1 cellular context compared by ENCODE assay signal in the genomic region with DNA sequence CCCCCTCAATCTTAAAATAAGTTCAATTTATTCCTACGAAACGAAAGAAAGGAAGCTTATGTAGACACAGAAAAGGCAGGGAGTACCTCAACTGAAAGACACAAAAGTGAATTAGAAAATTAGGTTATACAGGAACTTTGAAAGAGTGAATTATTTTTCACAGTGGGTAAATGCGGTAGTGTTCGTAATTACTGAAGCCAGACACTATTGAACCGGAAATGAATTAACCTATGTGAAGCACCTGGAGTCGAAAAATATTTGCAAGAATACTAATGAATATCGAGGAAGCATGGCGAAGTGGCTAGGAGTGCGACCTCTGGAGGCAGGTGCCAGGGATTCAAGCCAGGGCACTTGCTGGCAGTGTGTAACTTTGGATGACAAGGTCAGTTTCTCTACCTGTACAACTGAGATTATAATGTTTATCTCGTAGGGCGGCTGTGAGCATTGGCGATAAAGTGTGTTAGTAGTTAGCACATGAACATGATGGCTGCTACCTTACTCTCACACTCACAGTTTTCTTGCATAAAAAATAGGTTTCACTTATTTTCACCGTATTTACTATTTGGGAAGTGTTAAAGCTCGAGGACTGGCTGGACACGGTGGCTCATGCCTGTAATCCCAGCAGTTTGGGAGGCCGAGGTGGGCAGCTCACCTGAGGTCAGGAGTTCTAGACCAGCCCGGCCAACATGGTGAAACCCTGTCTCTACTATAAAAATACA.
TF ChIP-seq lines count a peak whose summit lies in the region.

No MANE protein-coding gene starts in this region.

TF ChIP-seq in HepG2, 621 proteins besides CTCF, POLR2A, EP300 and RAD21 (continued from another document and continues in another):
- TF ChIP-seq MBNL3 (CRISPR knock-in tag; conservative IDR thresholded peaks at IDR 0.05): no peak
- TF ChIP-seq IRF1 (CRISPR knock-in tag; IDR thresholded peaks at IDR 0.05; ENCODE audit: low read depth): no peak
- TF ChIP-seq ZNF775 (CRISPR knock-in tag; IDR thresholded peaks at IDR 0.05; ENCODE audit: borderline replicate concordance): no peak
- no peak for TF ChIP-seq PAWR (CRISPR knock-in tag; IDR thresholded peaks at IDR 0.05; ENCODE audit: borderline replicate concordance)
- TF ChIP-seq CHD2 (IDR thresholded peaks at IDR 0.05; ENCODE audit: low read depth, low read length): no peak
- no peak for TF ChIP-seq ZC3H13 (CRISPR knock-in tag; IDR thresholded peaks at IDR 0.05)
- TF ChIP-seq, protein P1, sequence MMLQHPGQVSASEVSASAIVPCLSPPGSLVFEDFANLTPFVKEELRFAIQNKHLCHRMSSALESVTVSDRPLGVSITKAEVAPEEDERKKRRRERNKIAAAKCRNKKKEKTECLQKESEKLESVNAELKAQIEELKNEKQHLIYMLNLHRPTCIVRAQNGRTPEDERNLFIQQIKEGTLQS (CRISPR knock-in tag; IDR thresholded peaks at IDR 0.05): no peak
- no peak for TF ChIP-seq NCOR1 (IDR thresholded peaks at IDR 0.05; ENCODE audit: borderline replicate concordance, low read length)
- TF ChIP-seq KMT2A (CRISPR knock-in tag; IDR thresholded peaks at IDR 0.05): 0 out of 2 replicates have a peak, but pooled peaks have one; percentile 8
- TF ChIP-seq, protein P2, sequence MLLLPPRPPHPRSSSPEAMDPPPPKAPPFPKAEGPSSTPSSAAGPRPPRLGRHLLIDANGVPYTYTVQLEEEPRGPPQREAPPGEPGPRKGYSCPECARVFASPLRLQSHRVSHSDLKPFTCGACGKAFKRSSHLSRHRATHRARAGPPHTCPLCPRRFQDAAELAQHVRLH (CRISPR knock-in tag; IDR thresholded peaks at IDR 0.05; ENCODE audit: borderline replicate concordance, low read depth): no peak
- no peak for TF ChIP-seq ZNF337 (CRISPR knock-in tag; IDR thresholded peaks at IDR 0.05; ENCODE audit: borderline replicate concordance, low read depth)
- TF ChIP-seq ZNF792 (CRISPR knock-in tag; IDR thresholded peaks at IDR 0.05): 0 out of 2 replicates have a peak, but pooled peaks have one; percentile 7
- TF ChIP-seq CREB1 (IDR thresholded peaks at IDR 0.05): no peak
- TF ChIP-seq CREB1 (CRISPR knock-in tag; IDR thresholded peaks at IDR 0.05): 0 out of 2 replicates have a peak, but pooled peaks have one; percentile 40
- TF ChIP-seq NR2F6 (IDR thresholded peaks at IDR 0.05): no peak
- peak; percentile 23; the same call in 1 of the 2 replicates for TF ChIP-seq NR2F6 (CRISPR knock-in tag; IDR thresholded peaks at IDR 0.05)
- TF ChIP-seq HDAC2 (CRISPR knock-in tag; IDR thresholded peaks at IDR 0.05): peak; percentile 52; the same call in 1 of the 2 replicates
- TF ChIP-seq ZNF335 (CRISPR knock-in tag; IDR thresholded peaks at IDR 0.05): peak; percentile 73; the same call in 1 of the 2 replicates
- no peak for TF ChIP-seq PRPF4 (IDR thresholded peaks at IDR 0.05; ENCODE audit: low read depth, low read length, poor library complexity, severe bottlenecking)
- peak; percentile 74; the same call in 1 of the 2 replicates for TF ChIP-seq HBP1 (CRISPR knock-in tag; IDR thresholded peaks at IDR 0.05; ENCODE audit: low read depth)
- no peak for TF ChIP-seq FLYWCH1 (CRISPR knock-in tag; IDR thresholded peaks at IDR 0.05)
- TF ChIP-seq ZNF552 (CRISPR knock-in tag; IDR thresholded peaks at IDR 0.05; ENCODE audit: borderline replicate concordance): no peak
- TF ChIP-seq ZNF333 (CRISPR knock-in tag; IDR thresholded peaks at IDR 0.05; ENCODE audit: borderline replicate concordance): no peak
- no peak for TF ChIP-seq ZNF441 (CRISPR knock-in tag; IDR thresholded peaks at IDR 0.05; ENCODE audit: borderline replicate concordance)
- TF ChIP-seq, protein P3, sequence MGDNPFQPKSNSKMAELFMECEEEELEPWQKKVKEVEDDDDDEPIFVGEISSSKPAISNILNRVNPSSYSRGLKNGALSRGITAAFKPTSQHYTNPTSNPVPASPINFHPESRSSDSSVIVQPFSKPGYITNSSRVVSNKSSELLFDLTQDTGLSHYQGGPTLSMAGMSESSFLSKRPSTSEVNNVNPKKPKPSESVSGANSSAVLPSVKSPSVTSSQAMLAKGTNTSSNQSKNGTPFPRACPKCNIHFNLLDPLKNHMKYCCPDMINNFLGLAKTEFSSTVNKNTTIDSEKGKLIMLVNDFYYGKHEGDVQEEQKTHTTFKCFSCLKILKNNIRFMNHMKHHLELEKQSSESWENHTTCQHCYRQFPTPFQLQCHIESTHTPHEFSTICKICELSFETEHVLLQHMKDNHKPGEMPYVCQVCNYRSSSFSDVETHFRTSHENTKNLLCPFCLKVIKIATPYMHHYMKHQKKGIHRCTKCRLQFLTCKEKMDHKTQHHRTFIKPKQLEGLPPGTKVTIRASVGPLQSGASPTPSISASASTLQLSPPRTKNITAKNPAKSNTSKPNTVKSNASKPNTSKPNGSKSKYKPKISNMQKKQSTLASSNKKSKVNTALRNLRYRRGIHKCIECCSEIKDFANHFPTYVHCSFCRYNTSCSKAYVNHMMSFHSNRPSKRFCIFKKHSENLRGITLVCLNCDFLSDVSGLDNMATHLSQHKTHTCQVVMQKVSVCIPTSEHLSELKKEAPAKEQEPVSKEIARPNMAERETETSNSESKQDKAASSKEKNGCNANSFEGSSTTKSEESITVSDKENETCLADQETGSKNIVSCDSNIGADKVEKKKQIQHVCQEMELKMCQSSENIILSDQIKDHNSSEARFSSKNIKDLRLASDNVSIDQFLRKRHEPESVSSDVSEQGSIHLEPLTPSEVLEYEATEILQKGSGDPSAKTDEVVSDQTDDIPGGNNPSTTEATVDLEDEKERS (CRISPR knock-in tag; IDR thresholded peaks at IDR 0.05): no peak
- no peak for TF ChIP-seq SP4 (CRISPR knock-in tag; IDR thresholded peaks at IDR 0.05)
- TF ChIP-seq ETV5 (CRISPR knock-in tag; IDR thresholded peaks at IDR 0.05; ENCODE audit: borderline replicate concordance): peak; percentile 48; the same call in 1 of the 2 replicates
- TF ChIP-seq GATAD2A (CRISPR knock-in tag; IDR thresholded peaks at IDR 0.05): peak; percentile 79
- TF ChIP-seq TGIF2 (CRISPR knock-in tag; IDR thresholded peaks at IDR 0.05): peak; percentile 55; the same call in 1 of the 2 replicates
- TF ChIP-seq, protein P4, sequence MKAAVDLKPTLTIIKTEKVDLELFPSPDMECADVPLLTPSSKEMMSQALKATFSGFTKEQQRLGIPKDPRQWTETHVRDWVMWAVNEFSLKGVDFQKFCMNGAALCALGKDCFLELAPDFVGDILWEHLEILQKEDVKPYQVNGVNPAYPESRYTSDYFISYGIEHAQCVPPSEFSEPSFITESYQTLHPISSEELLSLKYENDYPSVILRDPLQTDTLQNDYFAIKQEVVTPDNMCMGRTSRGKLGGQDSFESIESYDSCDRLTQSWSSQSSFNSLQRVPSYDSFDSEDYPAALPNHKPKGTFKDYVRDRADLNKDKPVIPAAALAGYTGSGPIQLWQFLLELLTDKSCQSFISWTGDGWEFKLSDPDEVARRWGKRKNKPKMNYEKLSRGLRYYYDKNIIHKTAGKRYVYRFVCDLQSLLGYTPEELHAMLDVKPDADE (CRISPR knock-in tag; IDR thresholded peaks at IDR 0.05): no peak
- no peak for TF ChIP-seq IKZF1 (IDR thresholded peaks at IDR 0.05)
- TF ChIP-seq AGO2 (optimal IDR thresholded peaks at IDR 0.05; ENCODE audit: low read depth, low read length): no peak
- TF ChIP-seq, protein P5, sequence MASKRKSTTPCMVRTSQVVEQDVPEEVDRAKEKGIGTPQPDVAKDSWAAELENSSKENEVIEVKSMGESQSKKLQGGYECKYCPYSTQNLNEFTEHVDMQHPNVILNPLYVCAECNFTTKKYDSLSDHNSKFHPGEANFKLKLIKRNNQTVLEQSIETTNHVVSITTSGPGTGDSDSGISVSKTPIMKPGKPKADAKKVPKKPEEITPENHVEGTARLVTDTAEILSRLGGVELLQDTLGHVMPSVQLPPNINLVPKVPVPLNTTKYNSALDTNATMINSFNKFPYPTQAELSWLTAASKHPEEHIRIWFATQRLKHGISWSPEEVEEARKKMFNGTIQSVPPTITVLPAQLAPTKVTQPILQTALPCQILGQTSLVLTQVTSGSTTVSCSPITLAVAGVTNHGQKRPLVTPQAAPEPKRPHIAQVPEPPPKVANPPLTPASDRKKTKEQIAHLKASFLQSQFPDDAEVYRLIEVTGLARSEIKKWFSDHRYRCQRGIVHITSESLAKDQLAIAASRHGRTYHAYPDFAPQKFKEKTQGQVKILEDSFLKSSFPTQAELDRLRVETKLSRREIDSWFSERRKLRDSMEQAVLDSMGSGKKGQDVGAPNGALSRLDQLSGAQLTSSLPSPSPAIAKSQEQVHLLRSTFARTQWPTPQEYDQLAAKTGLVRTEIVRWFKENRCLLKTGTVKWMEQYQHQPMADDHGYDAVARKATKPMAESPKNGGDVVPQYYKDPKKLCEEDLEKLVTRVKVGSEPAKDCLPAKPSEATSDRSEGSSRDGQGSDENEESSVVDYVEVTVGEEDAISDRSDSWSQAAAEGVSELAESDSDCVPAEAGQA (IDR thresholded peaks at IDR 0.05; ENCODE audit: low read depth): no peak
- TF ChIP-seq, protein P5 (CRISPR knock-in tag; IDR thresholded peaks at IDR 0.05; ENCODE audit: borderline replicate concordance): no peak; the same call in 1 of the 2 replicates
- TF ChIP-seq ZSCAN29 (CRISPR knock-in tag; conservative IDR thresholded peaks at IDR 0.05): peak; percentile 37; the same call in 1 of the 2 replicates
- TF ChIP-seq ZFP82 (CRISPR knock-in tag; IDR thresholded peaks at IDR 0.05; ENCODE audit: borderline replicate concordance): 0 out of 2 replicates have a peak, but pooled peaks have one; percentile 77
- TF ChIP-seq, protein P6, sequence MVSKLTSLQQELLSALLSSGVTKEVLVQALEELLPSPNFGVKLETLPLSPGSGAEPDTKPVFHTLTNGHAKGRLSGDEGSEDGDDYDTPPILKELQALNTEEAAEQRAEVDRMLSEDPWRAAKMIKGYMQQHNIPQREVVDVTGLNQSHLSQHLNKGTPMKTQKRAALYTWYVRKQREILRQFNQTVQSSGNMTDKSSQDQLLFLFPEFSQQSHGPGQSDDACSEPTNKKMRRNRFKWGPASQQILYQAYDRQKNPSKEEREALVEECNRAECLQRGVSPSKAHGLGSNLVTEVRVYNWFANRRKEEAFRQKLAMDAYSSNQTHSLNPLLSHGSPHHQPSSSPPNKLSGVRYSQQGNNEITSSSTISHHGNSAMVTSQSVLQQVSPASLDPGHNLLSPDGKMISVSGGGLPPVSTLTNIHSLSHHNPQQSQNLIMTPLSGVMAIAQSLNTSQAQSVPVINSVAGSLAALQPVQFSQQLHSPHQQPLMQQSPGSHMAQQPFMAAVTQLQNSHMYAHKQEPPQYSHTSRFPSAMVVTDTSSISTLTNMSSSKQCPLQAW (CRISPR knock-in tag; IDR thresholded peaks at IDR 0.05): no peak
- no peak for TF ChIP-seq SUZ12 (IDR thresholded peaks at IDR 0.05; ENCODE audit: low read depth, low read length)
- TF ChIP-seq SYNCRIP (IDR thresholded peaks at IDR 0.05; ENCODE audit: insufficient read depth, low read depth, low read length): no peak
- TF ChIP-seq IRF2 (CRISPR knock-in tag; IDR thresholded peaks at IDR 0.05): peak; percentile 47; the same call in 1 of the 2 replicates
- no peak for TF ChIP-seq GTF3A (CRISPR knock-in tag; conservative IDR thresholded peaks at IDR 0.05)
